Comparison of ENCODE assay signal across 13 cellular contexts in the genomic region with DNA sequence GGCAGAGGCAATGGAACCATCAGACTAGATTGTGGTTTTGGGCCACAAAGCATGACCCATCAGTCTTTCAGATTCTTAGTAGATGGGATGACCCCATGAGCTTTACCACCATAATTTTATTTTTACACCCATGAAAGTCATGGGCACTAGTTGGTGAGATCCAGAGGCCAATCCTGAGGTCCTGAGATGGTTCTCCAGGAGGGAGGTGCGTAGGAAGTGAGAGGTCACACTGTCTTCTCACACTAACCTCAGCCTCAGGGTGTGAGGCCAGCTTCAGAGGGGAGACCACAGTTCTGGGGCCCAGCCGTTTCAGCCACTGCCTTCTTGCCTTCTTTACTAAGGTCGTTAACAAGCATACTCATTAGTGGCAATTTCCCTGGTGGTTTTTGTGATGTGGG.
A peak's percentile ranks its signal among the peaks of the same experiment; 100 is the strongest.
DNase-seq lines count a peak whose midpoint lies in the region; ATAC-seq and TF ChIP-seq lines count a peak whose summit lies in the region.
"Had no signal": no experiment of that assay in that cellular context is flagged by ENCODE, and none has a peak within 500 bp of the region (broad histone marks: within the 10 kb centered on the region; RNA-seq: fewer than 3 reads in every experiment).

No MANE protein-coding gene starts in this region.

- ATAC-seq in DND-41 (ENCODE audit: insufficient read depth, low read depth) (no peak), HG03108 (IDR thresholded peaks at IDR 0.05; ENCODE audit: unreplicated experiment) (peak; percentile 25)
- ATAC-seq: body of pancreas, upper lobe of right lung had no signal

- H3K9me3 ChIP-seq in DND-41 (ENCODE audit: insufficient read depth, low read length, severe bottlenecking) (no peaks in the 10 kb centered on the region), suprapubic skin (no peaks in the 10 kb centered on the region)
- H3K9me3 ChIP-seq: body of pancreas, upper lobe of right lung had no signal

- H3K79me2 ChIP-seq in DND-41 (ENCODE audit: insufficient read depth, low read length) = no peaks in the 10 kb centered on the region

- no peaks in the 10 kb centered on the region for H4K20me1 ChIP-seq in DND-41 (ENCODE audit: insufficient read depth, low read length)

- H3K4me1 ChIP-seq in DND-41 (ENCODE audit: insufficient read depth, low read length) = peaks cover 22% of the 10 kb centered on the region
- H3K4me1 ChIP-seq in suprapubic skin = no peaks in the 10 kb centered on the region
- H3K4me1 ChIP-seq: body of pancreas, upper lobe of right lung had no signal

- no peak overlapping the region for H3K9ac ChIP-seq in DND-41 (ENCODE audit: low read depth, low read length)

- TF ChIP-seq EP300 in suprapubic skin (IDR thresholded peaks at IDR 0.05) = no peak

- peak overlapping the region; percentile 93 for H3K27ac Mint-ChIP-seq in activated T-helper 2 cell treated with anti-CD3 and anti-CD28 coated beads, Interferon-gamma antibody, Interleukin-2, Interleukin-4, amounts not matched to agents 10 μg/mL and 5 μg/mL and 100 μg/mL, durations not matched to agents 14 hours and 24 hours and 36 hours
- no peak overlapping the region for H3K27ac Mint-ChIP-seq in progenitor cell of endocrine pancreas
- H3K27ac Mint-ChIP-seq in HFFc6 = no peak overlapping the region

- DNase-seq in DND-41 (no peak), suprapubic skin (ENCODE audit: low spot score in 2 of 2) (no peak), hepatic stellate cell (ENCODE audit: low spot score) (no peak), progenitor cell of endocrine pancreas (ENCODE audit: low spot score, unreplicated experiment) (no peak), HFFc6 (no peak)
- no peak for DNase-seq in activated T-helper 2 cell treated with anti-CD3 and anti-CD28 coated beads, Interferon-gamma antibody, Interleukin-2, Interleukin-4, amounts not matched to agents 10 μg/mL and 5 μg/mL and 100 μg/mL, durations not matched to agents 14 hours and 24 hours and 36 hours (ENCODE audit: low spot score)
- DNase-seq: activated CD4-positive, CD25-positive, alpha-beta regulatory T cell; body of pancreas; kidney; NCI-H146; upper lobe of right lung had no signal

- H3K4me1 Mint-ChIP-seq in activated T-helper 2 cell treated with anti-CD3 and anti-CD28 coated beads, Interferon-gamma antibody, Interleukin-2, Interleukin-4, amounts not matched to agents 10 μg/mL and 5 μg/mL and 100 μg/mL, durations not matched to agents 14 hours and 24 hours and 36 hours (ENCODE audit: low read depth) = peaks cover 88% of the 10 kb centered on the region
- H3K4me1 Mint-ChIP-seq in progenitor cell of endocrine pancreas (ENCODE audit: low read depth) (no peaks in the 10 kb centered on the region), HFFc6 (ENCODE audit: low read depth) (no peaks in the 10 kb centered on the region)

- H3K4me3 Mint-ChIP-seq in activated T-helper 2 cell treated with anti-CD3 and anti-CD28 coated beads, Interferon-gamma antibody, Interleukin-2, Interleukin-4, amounts not matched to agents 10 μg/mL and 5 μg/mL and 100 μg/mL, durations not matched to agents 14 hours and 24 hours and 36 hours (ENCODE audit: low read depth) = no peak overlapping the region
- H3K4me3 Mint-ChIP-seq in progenitor cell of endocrine pancreas (ENCODE audit: low read depth) (no peak overlapping the region), HFFc6 (no peak overlapping the region)

- H3K4me3 ChIP-seq in DND-41 (ENCODE audit: low read depth in 1 of 2, low read length in 2 of 2) (no peak overlapping the region), suprapubic skin (no peak overlapping the region)
- H3K4me3 ChIP-seq: body of pancreas, upper lobe of right lung had no signal

- no peak overlapping the region; the same call in 1 of the 2 replicates for H3K4me2 ChIP-seq in DND-41 (ENCODE audit: insufficient read depth, low read length)

- intact Hi-C loops in activated T-helper 2 cell treated with anti-CD3 and anti-CD28 coated beads, Interferon-gamma antibody, Interleukin-2, Interleukin-4, amounts not matched to agents 10 μg/mL and 5 μg/mL and 100 μg/mL, durations not matched to agents 14 hours and 24 hours and 36 hours (cut with micrococcal nuclease) = loop anchor here (1.0 to 10.0 kb wide), 3 partner anchors 15 to 1594 kb away; a partner anchor contains a TSS

- TF ChIP-seq CTCF in DND-41 (IDR thresholded peaks at IDR 0.05; ENCODE audit: borderline replicate concordance, extremely low read depth, low read length, poor library complexity, severe bottlenecking) = no peak
- no peak for TF ChIP-seq CTCF in suprapubic skin (IDR thresholded peaks at IDR 0.05)
- TF ChIP-seq CTCF in progenitor cell of endocrine pancreas (IDR thresholded peaks at IDR 0.05; ENCODE audit: unreplicated experiment) = no peak
- no peak for TF ChIP-seq CTCF in HFFc6 (IDR thresholded peaks at IDR 0.05)

- H3K27ac ChIP-seq in DND-41 (ENCODE audit: low read length) (peak overlapping the region; percentile 58), suprapubic skin (no peak overlapping the region)
- H3K27ac ChIP-seq: body of pancreas, upper lobe of right lung had no signal

- 90% methylated on average over 3 of the region's 3 CpGs for WGBS in suprapubic skin

- H3K9me3 Mint-ChIP-seq in activated T-helper 2 cell treated with anti-CD3 and anti-CD28 coated beads, Interferon-gamma antibody, Interleukin-2, Interleukin-4, amounts not matched to agents 10 μg/mL and 5 μg/mL and 100 μg/mL, durations not matched to agents 14 hours and 24 hours and 36 hours = peaks cover 19% of the 10 kb centered on the region
- H3K9me3 Mint-ChIP-seq in progenitor cell of endocrine pancreas (ENCODE audit: low read depth) = peaks cover 3% of the 10 kb centered on the region
- no peaks in the 10 kb centered on the region; the same call in 1 of the 2 replicates for H3K9me3 Mint-ChIP-seq in HFFc6

- H3K36me3 ChIP-seq in DND-41 (ENCODE audit: insufficient read depth, low read length) (no peaks in the 10 kb centered on the region), suprapubic skin (no peaks in the 10 kb centered on the region)
- H3K36me3 ChIP-seq: upper lobe of right lung had no signal

- H3K27me3 ChIP-seq in DND-41 (ENCODE audit: insufficient read depth, low read length, poor library complexity) = no peaks in the 10 kb centered on the region
- no peaks in the 10 kb centered on the region for H3K27me3 ChIP-seq in suprapubic skin
- H3K27me3 ChIP-seq: body of pancreas, upper lobe of right lung had no signal

- no peaks in the 10 kb centered on the region for H3K27me3 Mint-ChIP-seq in activated T-helper 2 cell treated with anti-CD3 and anti-CD28 coated beads, Interferon-gamma antibody, Interleukin-2, Interleukin-4, amounts not matched to agents 10 μg/mL and 5 μg/mL and 100 μg/mL, durations not matched to agents 14 hours and 24 hours and 36 hours (ENCODE audit: low read depth)
- no peaks in the 10 kb centered on the region for H3K27me3 Mint-ChIP-seq in progenitor cell of endocrine pancreas
- peaks cover 9% of the 10 kb centered on the region; the same call in 1 of the 2 replicates for H3K27me3 Mint-ChIP-seq in HFFc6 (ENCODE audit: insufficient read depth)

- TF ChIP-seq POLR2A in GM19193 (IDR thresholded peaks at IDR 0.05; ENCODE audit: extremely low read depth, insufficient read depth, insufficient read length) (peak; percentile 48), suprapubic skin (IDR thresholded peaks at IDR 0.05) (no peak)

- peaks cover 18% of the 10 kb centered on the region for H3K36me3 Mint-ChIP-seq in activated T-helper 2 cell treated with anti-CD3 and anti-CD28 coated beads, Interferon-gamma antibody, Interleukin-2, Interleukin-4, amounts not matched to agents 10 μg/mL and 5 μg/mL and 100 μg/mL, durations not matched to agents 14 hours and 24 hours and 36 hours (ENCODE audit: low read depth)
- H3K36me3 Mint-ChIP-seq in progenitor cell of endocrine pancreas (ENCODE audit: insufficient read depth) (no peaks in the 10 kb centered on the region), HFFc6 (ENCODE audit: low read depth) (0 out of 2 replicates have a peak, but pooled peaks cover 4% of the 10 kb centered on the region)

- H2AFZ ChIP-seq in DND-41 (ENCODE audit: low read depth, low read length) = no peak overlapping the region
